9 cellular contexts compared by ENCODE assay signal in genomic region chr5:60522299-60522915, GRCh38.
DNase-seq lines count a peak whose midpoint lies in the region; ATAC-seq and TF ChIP-seq lines count a peak whose summit lies in the region.
"Had no signal": no experiment of that assay in that cellular context is flagged by ENCODE, and none has a peak within 500 bp of the region (broad histone marks: within the 10 kb centered on the region; RNA-seq: fewer than 3 reads in every experiment).

No MANE protein-coding gene starts in this region.

- H2AFZ ChIP-seq in neural progenitor cell (replicated peaks) = no peak overlapping the region

- H3K4me1 ChIP-seq in neural progenitor cell = no peaks in the 10 kb centered on the region

- H3K27me3 Mint-ChIP-seq in neural progenitor cell (ENCODE audit: insufficient read depth, low read depth) = no peaks in the 10 kb centered on the region
- H3K27me3 Mint-ChIP-seq in effector memory CD8-positive, alpha-beta T cell = peaks cover 7 to 11% of the 10 kb centered on the region in 2 donors

- H3K4me3 ChIP-seq in neural progenitor cell = no peak overlapping the region

- H3K36me3 ChIP-seq in neural progenitor cell = no peaks in the 10 kb centered on the region

- no peaks in the 10 kb centered on the region for H3K27me3 ChIP-seq in neural progenitor cell

- H3K9me3 Mint-ChIP-seq in neural progenitor cell = no peaks in the 10 kb centered on the region
- peaks cover 4 to 9% of the 10 kb centered on the region in 2 donors for H3K9me3 Mint-ChIP-seq in effector memory CD8-positive, alpha-beta T cell

- no peaks in the 10 kb centered on the region for H3K36me3 Mint-ChIP-seq in neural progenitor cell
- H3K36me3 Mint-ChIP-seq in effector memory CD8-positive, alpha-beta T cell (ENCODE audit: insufficient read depth) = no peaks in the 10 kb centered on the region

- H3F3A ChIP-seq in neural progenitor cell (ENCODE audit: low read depth) = no peaks in the 10 kb centered on the region

- no peaks in the 10 kb centered on the region for H3K79me2 ChIP-seq in neural progenitor cell (ENCODE audit: low read depth)

- H3K4me3 Mint-ChIP-seq in neural progenitor cell = no peak overlapping the region
- H3K4me3 Mint-ChIP-seq in effector memory CD8-positive, alpha-beta T cell = no peak overlapping the region

- DNase-seq in ELR (ENCODE audit: low read depth) = peak; percentile 60
- DNase-seq in dermis microvascular lymphatic vessel endothelial cell (ENCODE audit: low read depth in 2 of 2) = peak; percentile 31 to 62
- DNase-seq in stimulated activated CD8-positive, alpha-beta memory T cell treated with anti-CD3 and anti-CD28 coated beads, Interleukin-4, amount 100 ng/mL, for 48 hours = no peak
- no peak for DNase-seq in neural progenitor cell (ENCODE audit: low spot score)
- DNase-seq in Right ventricle myocardium inferior (ENCODE audit: missing footprints) = no peak
- DNase-seq in effector memory CD8-positive, alpha-beta T cell = no peak
- DNase-seq: DMS79 had no signal

- no peak overlapping the region for H3K9ac ChIP-seq in neural progenitor cell

- H3K9me3 ChIP-seq in neural progenitor cell (ENCODE audit: low read depth) = no peaks in the 10 kb centered on the region

- peak; percentile 73 for ATAC-seq in GM19463 (IDR thresholded peaks at IDR 0.05; ENCODE audit: unreplicated experiment)
- peak; percentile 80 for ATAC-seq in HG03175 (IDR thresholded peaks at IDR 0.05; ENCODE audit: unreplicated experiment)
- no peak for ATAC-seq in Right ventricle myocardium inferior
- ATAC-seq in effector memory CD8-positive, alpha-beta T cell (replicated peaks) = no peak

- no peak overlapping the region for H3K27ac Mint-ChIP-seq in neural progenitor cell
- no peak overlapping the region for H3K27ac Mint-ChIP-seq in effector memory CD8-positive, alpha-beta T cell

- H3K4me1 Mint-ChIP-seq in neural progenitor cell = peaks cover 6% of the 10 kb centered on the region
- no peaks in the 10 kb centered on the region for H3K4me1 Mint-ChIP-seq in effector memory CD8-positive, alpha-beta T cell (ENCODE audit: low read depth in 2 of 2)

- H4K20me1 ChIP-seq in neural progenitor cell (ENCODE audit: low read depth) = no peaks in the 10 kb centered on the region

- intact Hi-C loops in Right ventricle myocardium inferior (cut with DNase I) = no loop called here

- H3K27ac ChIP-seq in neural progenitor cell = no peak overlapping the region

- TF ChIP-seq CTCF in neural progenitor cell (IDR thresholded peaks at IDR 0.05) = no peak

- no peak overlapping the region for H3K4me2 ChIP-seq in neural progenitor cell

Comparison
In these comparisons a context has a peak if more than half of its experiments do, and no peak if none do; other contexts are left out.
1. DNase-seq: peak in ELR (single experiment) and dermis microvascular lymphatic vessel endothelial cell (2 of 2); none in stimulated activated CD8-positive, alpha-beta memory T cell treated with anti-CD3 and anti-CD28 coated beads, Interleukin-4, amount 100 ng/mL, for 48 hours (single experiment), neural progenitor cell (single experiment), Right ventricle myocardium inferior (single experiment) and effector memory CD8-positive, alpha-beta T cell (0 of 3).
2. ATAC-seq: peak in GM19463 (single experiment) and HG03175 (single experiment); none in Right ventricle myocardium inferior (single experiment) and effector memory CD8-positive, alpha-beta T cell (single experiment).